8 cellular contexts compared by ENCODE assay signal in the genomic region with DNA sequence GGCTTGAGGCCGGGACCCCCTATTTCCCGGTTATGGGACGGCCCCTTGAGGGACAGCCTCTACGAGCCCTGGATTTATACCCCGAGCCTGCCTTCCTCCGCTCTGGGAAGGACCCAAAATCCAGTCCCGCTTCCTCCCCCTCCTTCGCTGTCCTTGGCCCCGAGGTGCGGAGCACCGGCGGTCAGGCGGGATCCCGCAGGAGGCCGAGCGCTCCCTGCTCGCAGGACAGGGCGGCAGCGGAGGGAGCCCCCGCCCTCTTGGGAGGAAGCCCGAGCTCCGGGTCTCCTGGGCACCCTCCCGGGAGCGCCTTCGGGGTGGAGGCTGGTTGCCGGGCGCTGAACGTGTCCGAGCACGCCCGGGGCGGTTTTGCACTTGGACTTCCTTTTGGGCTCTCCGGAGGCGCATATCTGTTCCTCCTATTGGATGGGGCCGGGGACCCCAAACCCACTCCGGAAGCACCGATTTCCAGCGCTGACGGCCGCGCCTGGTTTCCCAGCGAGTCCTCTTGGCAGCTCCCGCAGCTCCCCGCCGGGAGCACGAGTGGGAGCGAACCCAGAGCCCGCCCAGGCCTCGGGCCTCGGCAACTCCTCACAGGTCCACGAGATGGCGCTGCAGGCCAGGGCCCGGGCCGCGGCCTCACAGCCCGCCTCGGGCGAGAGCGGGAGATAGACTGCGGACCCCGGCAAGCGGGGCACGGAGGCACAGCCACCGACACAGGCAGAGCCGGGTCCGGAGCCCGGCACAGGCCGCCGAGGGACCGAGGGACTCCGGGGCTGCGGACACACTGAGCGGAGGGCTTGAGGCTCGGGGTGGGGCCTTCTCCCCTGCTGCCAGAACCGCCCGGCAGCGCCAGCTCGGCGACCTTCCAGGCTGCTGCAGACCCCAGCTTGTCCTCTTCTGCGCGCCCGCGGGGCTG. TPM values are rescaled to one million over a fixed set of nuclear protein-coding genes. Genes with fewer than 3 reads are reported as not detected.
A peak's percentile ranks its signal among the peaks of the same experiment; 100 is the strongest.
DNase-seq lines count a peak whose midpoint lies in the region; ATAC-seq and FAIRE-seq lines count a peak whose summit lies in the region.

No MANE protein-coding gene starts in this region.

- H3K36me3 ChIP-seq in neuronal stem cell (replicated peaks in 1 of 2; ENCODE audit: control insufficient read depth in 2 of 2, insufficient read depth in 2 of 2, low read length in 2 of 2) = no peaks in the 10 kb centered on the region

- no peak overlapping the region for H3K27ac ChIP-seq in neuronal stem cell (replicated peaks; ENCODE audit: low read length)

- peak overlapping the region; percentile 92 for H3K9ac ChIP-seq in neuronal stem cell (ENCODE audit: low read depth, low read length, poor library complexity)

- H3K23ac ChIP-seq in neuronal stem cell (ENCODE audit: low read depth, low read length, poor library complexity) = peak overlapping the region; percentile 77

- no peak for FAIRE-seq in frontal cortex (lab: Jason Lieb, UNC)

- peak overlapping the region; percentile 90 for H3K4me2 ChIP-seq in neuronal stem cell (ENCODE audit: insufficient read depth, low read length, poor library complexity, severe bottlenecking)

- no CpG with 5 or more reads among the region's 83 CpGs for WGBS in neuronal stem cell (ENCODE audit: extremely low coverage in 2 of 2, insufficient read length in 2 of 2, insufficient replicate concordance in 1 of 2), 2 donors

- peak overlapping the region; percentile 100 for H2AFZ ChIP-seq in neuronal stem cell (ENCODE audit: low read length)

- peak overlapping the region; percentile 94 for H3K18ac ChIP-seq in neuronal stem cell (ENCODE audit: low read length)

- H3K4ac ChIP-seq in neuronal stem cell (ENCODE audit: low read length) = no peak overlapping the region

- H3K79me1 ChIP-seq in neuronal stem cell (ENCODE audit: low read depth, low read length) = no peaks in the 10 kb centered on the region

- ATAC-seq in GM21619 (IDR thresholded peaks at IDR 0.05; ENCODE audit: unreplicated experiment) = peak; percentile 63

- H2BK12ac ChIP-seq in neuronal stem cell (ENCODE audit: low read length) = no peak overlapping the region

- H2AK5ac ChIP-seq in neuronal stem cell (ENCODE audit: low read depth, low read length) = no peak overlapping the region

- peaks cover 0 to 23% of the 10 kb centered on the region in 2 donors for H3K9me3 ChIP-seq in neuronal stem cell (replicated peaks in 1 of 2; ENCODE audit: control insufficient read depth in 2 of 2, insufficient read depth in 1 of 2, low read depth in 1 of 2, low read length in 2 of 2)

- H2BK15ac ChIP-seq in neuronal stem cell (ENCODE audit: low read length) = peak overlapping the region; percentile 32

- H2BK5ac ChIP-seq in neuronal stem cell (ENCODE audit: low read length) = peak overlapping the region; percentile 62

- H3K14ac ChIP-seq in neuronal stem cell (ENCODE audit: low read length) = no peak overlapping the region

- no peak overlapping the region for H2BK120ac ChIP-seq in neuronal stem cell (ENCODE audit: low read depth, low read length)

- peak overlapping the region; percentile 42 for H3K4me3 ChIP-seq in Jurkat, Clone E6-1 (ENCODE audit: low read length)
- peak overlapping the region; percentile 60 to 77 for H3K4me3 ChIP-seq in neuronal stem cell (ENCODE audit: low read length in 2 of 2)

- no peak overlapping the region for H4K91ac ChIP-seq in neuronal stem cell (ENCODE audit: low read depth, low read length, poor library complexity)

- peaks cover 31 to 73% (median 60%) of the 10 kb centered on the region in 3 experiments for H3K27me3 ChIP-seq in neuronal stem cell (ENCODE audit: control insufficient read depth in 3 of 3, insufficient read depth in 3 of 3, low read depth in 1 of 3, low read length in 3 of 3)

- peak; percentile 79 for DNase-seq in DMS153 (lab: John Stamatoyannopoulos, UW)
- DNase-seq in Jurkat, Clone E6-1 (ENCODE audit: low read depth, low spot score) = no peak
- peak; percentile 84 for DNase-seq in RPMI7951 (ENCODE audit: low read depth)
- peak; percentile 58 for DNase-seq in activated gamma-delta T cell treated with anti-CD3 and anti-CD28 coated beads, Interleukin-2, amount 50 U/mL, for 16 hours (ENCODE audit: low read depth)
- DNase-seq in frontal cortex (ENCODE audit: low spot score in 2 of 2) = peak; percentile 91 to 97
- peak; percentile 82 for DNase-seq in neuronal stem cell (ENCODE audit: low spot score)
- DNase-seq in superior temporal gyrus (ENCODE audit: extremely low spot score) = peak; percentile 84

- peaks cover 6 to 12% of the 10 kb centered on the region in 2 donors for H3K4me1 ChIP-seq in neuronal stem cell (ENCODE audit: control insufficient read depth in 2 of 2, insufficient read depth in 1 of 2, low read depth in 1 of 2, low read length in 2 of 2)

- no peak overlapping the region for H4K8ac ChIP-seq in neuronal stem cell (ENCODE audit: low read depth, low read length)

RNA-seq across cellular contexts. Expression of a gene that starts 12.6 kb away (rescaled TPM):
- not detected for polyA plus RNA-seq in Jurkat, Clone E6-1 (2012; ENCODE audit: insufficient read depth, insufficient read length)
- total RNA-seq in RPMI7951 (2014; rRNA removed; shearing (Covaris generic)) = 20.9 and 24.9 TPM in 2 replicates
- 1.2 TPM for total RNA-seq in frontal cortex
- polyA plus RNA-seq in neuronal stem cell (2013, experiment 1 of 2) = not detected
- not detected for polyA plus RNA-seq in neuronal stem cell (2013, experiment 2 of 2)

RNA-seq across cellular contexts. Expression of a gene that starts 40.0 kb away (rescaled TPM):
- not detected for polyA plus RNA-seq in Jurkat, Clone E6-1 (2012; ENCODE audit: insufficient read depth, insufficient read length)
- not detected in 2 replicates for total RNA-seq in RPMI7951 (2014; rRNA removed; shearing (Covaris generic))
- total RNA-seq in frontal cortex = not detected
- not detected for polyA plus RNA-seq in neuronal stem cell (2013, experiment 1 of 2)
- not detected for polyA plus RNA-seq in neuronal stem cell (2013, experiment 2 of 2)
